ENCODE assay signal across 19 cellular contexts in the genomic region with DNA sequence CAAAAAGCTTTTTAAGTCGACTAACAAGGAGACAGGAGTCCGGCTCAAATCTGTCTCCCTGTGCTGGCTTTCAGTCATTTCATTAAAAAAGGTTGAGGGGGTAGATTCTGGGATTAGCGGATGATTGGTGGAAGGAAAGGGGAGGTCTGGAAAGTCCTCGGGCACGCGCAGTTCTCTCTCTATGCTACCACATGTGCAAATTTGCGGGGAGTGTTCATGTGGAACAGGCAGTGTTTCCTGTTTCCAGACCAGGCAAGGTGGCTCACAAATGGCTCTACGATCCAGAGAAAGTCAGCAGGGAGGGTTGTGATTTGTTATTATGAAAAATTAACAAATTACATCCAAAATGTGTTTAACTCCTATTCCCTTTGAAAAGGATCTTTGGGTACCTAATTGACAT.
"Had no signal": no experiment of that assay in that cellular context is flagged by ENCODE, and none has a peak within 500 bp of the region (broad histone marks: within the 10 kb centered on the region; RNA-seq: fewer than 3 reads in every experiment).

No MANE protein-coding gene starts in this region.

- DNase-seq: activated CD8-positive, alpha-beta memory T cell treated with anti-CD3 and anti-CD28 coated beads, Interleukin-2, amount 10 ng/mL, durations not matched to agents 7 days and 5 days; activated effector memory CD4-positive, alpha-beta T cell treated with Interleukin-2 at 50 U/mL for 16 hours; activated T-cell treated with anti-CD3 and anti-CD28 coated beads, Interleukin-2, amount 50 U/mL, for 24 hours; amniotic stem cell; body of pancreas; central memory CD4-positive, alpha-beta T cell; effector CD4-positive, alpha-beta T cell; foreskin melanocyte; heart right ventricle; islet precursor cell; left ventricle myocardium superior; ovary; stimulated activated CD4-positive, alpha-beta T cell treated with anti-CD3 and anti-CD28 coated beads, Interleukin-15, amount 100 ng/mL, for 24 hours; stimulated activated CD4-positive, alpha-beta T cell treated with anti-CD3 and anti-CD28 coated beads, Interleukin-4, amount 100 ng/mL, for 24 hours; uterus had no signal

- H3K4me3 ChIP-seq: body of pancreas, coronary artery, heart right ventricle, neural progenitor cell, ovary, uterus had no signal

- H3K9me3 Mint-ChIP-seq: activated naive CD4-positive, alpha-beta T cell treated with anti-CD3 and anti-CD28 coated beads, Interleukin-2, amount 50 U/mL, for 24 hours; activated T-cell treated with anti-CD3 and anti-CD28 coated beads, Interleukin-2, amount 50 U/mL, for 24 hours had no signal

- H3K4me1 Mint-ChIP-seq: activated naive CD4-positive, alpha-beta T cell treated with anti-CD3 and anti-CD28 coated beads, Interleukin-2, amount 50 U/mL, for 24 hours had no signal

- H3K36me3 Mint-ChIP-seq: activated CD8-positive, alpha-beta memory T cell treated with anti-CD3 and anti-CD28 coated beads, Interleukin-2, amount 10 ng/mL, durations not matched to agents 7 days and 5 days; activated naive CD4-positive, alpha-beta T cell treated with anti-CD3 and anti-CD28 coated beads, Interleukin-2, amount 50 U/mL, for 24 hours; neural progenitor cell had no signal

- H3K4me3 Mint-ChIP-seq: activated CD8-positive, alpha-beta memory T cell treated with anti-CD3 and anti-CD28 coated beads, Interleukin-2, amount 10 ng/mL, durations not matched to agents 7 days and 5 days; activated naive CD4-positive, alpha-beta T cell treated with anti-CD3 and anti-CD28 coated beads, Interleukin-2, amount 50 U/mL, for 24 hours; activated T-cell treated with anti-CD3 and anti-CD28 coated beads, Interleukin-2, amount 50 U/mL, for 24 hours; neural progenitor cell; stimulated activated naive CD8-positive, alpha-beta T cell treated with anti-CD3 and anti-CD28 coated beads, Interleukin-15, amount 100 ng/mL, for 72 hours had no signal

- ATAC-seq: activated CD8-positive, alpha-beta memory T cell treated with anti-CD3 and anti-CD28 coated beads, Interleukin-2, amount 10 ng/mL, durations not matched to agents 7 days and 5 days; body of pancreas; heart right ventricle; left ventricle myocardium superior had no signal

- H3K27me3 Mint-ChIP-seq: activated naive CD4-positive, alpha-beta T cell treated with anti-CD3 and anti-CD28 coated beads, Interleukin-2, amount 50 U/mL, for 24 hours had no signal

- H3K27ac Mint-ChIP-seq: activated CD8-positive, alpha-beta memory T cell treated with anti-CD3 and anti-CD28 coated beads, Interleukin-2, amount 10 ng/mL, durations not matched to agents 7 days and 5 days; activated naive CD4-positive, alpha-beta T cell treated with anti-CD3 and anti-CD28 coated beads, Interleukin-2, amount 50 U/mL, for 24 hours; activated T-cell treated with anti-CD3 and anti-CD28 coated beads, Interleukin-2, amount 50 U/mL, for 24 hours; neural progenitor cell; stimulated activated naive CD8-positive, alpha-beta T cell treated with anti-CD3 and anti-CD28 coated beads, Interleukin-15, amount 100 ng/mL, for 72 hours had no signal
